In genomic region chr2:109905796-109906195, GRCh38 we compare ENCODE assay signal across 8 cellular contexts. TPM values are rescaled to one million over a fixed set of nuclear protein-coding genes. Genes with fewer than 3 reads are reported as not detected.
A peak's percentile ranks its signal among the peaks of the same experiment; 100 is the strongest.
DNase-seq lines count a peak whose midpoint lies in the region; ATAC-seq, FAIRE-seq and TF ChIP-seq lines count a peak whose summit lies in the region.
"Not testable (repeated sequence)": the region's sequence is repeated elsewhere in the genome, so short reads cannot be mapped to it uniquely, and the experiment has no call there.

No MANE protein-coding gene starts in this region.

- H3K4me3 ChIP-seq in K562, result not testable (repeated sequence)

- TF ChIP-seq RAD21 in K562 (CRISPR knock-in tag; conservative IDR thresholded peaks at IDR 0.05 in 1 of 2, IDR thresholded peaks at IDR 0.05 in 1 of 2), result not testable (repeated sequence)

- WGBS in K562 (ENCODE audit: insufficient coverage, low coverage, missing lambda C conversion rate), result no CpG with 5 or more reads among the region's 8 CpGs

- POLR2A ChIA-PET in K562 (lab: Yijun Ruan, JAX), result not testable (repeated sequence)

- not testable (repeated sequence) for H3K79me2 ChIP-seq in K562 (ENCODE audit: control insufficient read depth, insufficient read depth, low read length)

- not testable (repeated sequence) for TF ChIP-seq EP300 in K562 (IDR thresholded peaks at IDR 0.05; ENCODE audit: low read length)

- in situ Hi-C loops in K562 (cut with MboI), result loop anchor here (10.0 kb wide), 1 partner anchor 1241 kb away; no protein-coding TSS in a partner anchor

- FAIRE-seq in K562 (lab: Jason Lieb, UNC), result not testable (repeated sequence)

- not testable (repeated sequence) for DNase-seq in K562 (ENCODE audit: extremely low read depth in 1 of 4, low spot score in 3 of 4); omental fat pad (ENCODE audit: low spot score)

- not testable (repeated sequence) for H4K20me1 ChIP-seq in K562 (replicated peaks; ENCODE audit: control insufficient read depth, insufficient read depth, low read length)

- not testable (repeated sequence) for H3K9me1 ChIP-seq in K562 (ENCODE audit: control insufficient read depth, insufficient read depth, low read length)

- H3K27me3 ChIP-seq in K562 (ENCODE audit: control insufficient read depth in 2 of 2, insufficient read depth in 2 of 2, low read length in 2 of 2), result not testable (repeated sequence)

- ATAC-seq in GM18499 (IDR thresholded peaks at IDR 0.05; ENCODE audit: insufficient read depth, unreplicated experiment) (peak; percentile 77), GM19328 (IDR thresholded peaks at IDR 0.05; ENCODE audit: unreplicated experiment) (peak; percentile 77), GM21529 (IDR thresholded peaks at IDR 0.05; ENCODE audit: unreplicated experiment) (peak; percentile 96), HG02678 (IDR thresholded peaks at IDR 0.05; ENCODE audit: unreplicated experiment) (peak; percentile 84), HG03095 (IDR thresholded peaks at IDR 0.05; ENCODE audit: unreplicated experiment) (peak; percentile 91), HG03469 (IDR thresholded peaks at IDR 0.05; ENCODE audit: unreplicated experiment) (peak; percentile 86), K562 (peak; percentile 75), omental fat pad (ENCODE audit: low FRiP score) (peak; percentile 73)

- H3K9me3 ChIP-seq in K562 (replicated peaks; ENCODE audit: control insufficient read depth, insufficient read depth, low read depth, low read length), result not testable (repeated sequence)

- not testable (repeated sequence) for BruUV-seq in K562 (replicated peaks; lab: Mats Ljungman, UMichigan)

- intact Hi-C loops in K562 (cut with micrococcal nuclease), result not testable (repeated sequence)

- not testable (repeated sequence) for H3K9ac ChIP-seq in K562 (ENCODE audit: insufficient read depth in 1 of 2, low read depth in 2 of 2, low read length in 2 of 2)

- CTCF ChIA-PET in K562 (lab: Yijun Ruan, JAX; ENCODE audit: low intra/inter-chr PET ratio), result not testable (repeated sequence)

- not testable (repeated sequence) for TF ChIP-seq POLR2A in K562 (conservative IDR thresholded peaks at IDR 0.05)

- not testable (repeated sequence) for H3K27ac ChIP-seq in K562 (ENCODE audit: extremely low read depth, low read depth, low read length)

- not testable (repeated sequence) for H3K36me3 ChIP-seq in K562 (ENCODE audit: control insufficient read depth, insufficient read depth, low read length)

- not testable (repeated sequence) for H2AFZ ChIP-seq in K562 (ENCODE audit: low read depth, low read length)

- H3K4me2 ChIP-seq in K562 (ENCODE audit: insufficient read depth, low read length), result not testable (repeated sequence)

- not testable (repeated sequence) for TF ChIP-seq CTCF in K562 (IDR thresholded peaks at IDR 0.05 in 2 of 3, conservative IDR thresholded peaks at IDR 0.05 in 1 of 3; ENCODE audit: insufficient read depth in 2 of 3, low read depth in 1 of 3, low read length in 3 of 3); omental fat pad (IDR thresholded peaks at IDR 0.05)

- H3K4me1 ChIP-seq in K562 (replicated peaks in 1 of 2; ENCODE audit: control insufficient read depth in 2 of 2, insufficient read depth in 2 of 2, low read length in 2 of 2), result not testable (repeated sequence)

RNA-seq across cellular contexts. Expression of gene LIMS3, which starts 7.3 kb away (rescaled TPM):
- total RNA-seq in K562 (2011; cell fraction: chromatin; rRNA removed; ENCODE audit: low replicate concordance), result 0.67 and 2.2 TPM in 2 replicates
- 0.83 and 1.3 TPM in 2 replicates for total RNA-seq in K562 (2011; cell fraction: nucleolus; rRNA removed)
- 1.9 and 3.6 TPM in 2 replicates for total RNA-seq in K562 (2011; cell fraction: nucleoplasm; rRNA removed)
- total RNA-seq in K562 (2014; rRNA removed) (0.77 and 1.2 TPM in 2 replicates), K562 (2014; rRNA removed; fragmentation: Illumina TruSeq; extraction: Trizol) (2.1 and 2.9 TPM in 2 replicates), K562 (2015; rRNA removed; fragmentation: Illumina TruSeq; extraction: Trizol) (0.36 and 2.1 TPM in 2 replicates), K562 (2021) (0.74 and 1.8 TPM in 2 replicates), omental fat pad (1 to 10 TPM in 3 of 4 donors, not detected in 1; 1.2 to 2.4 (median 2.2) TPM)
- polyA plus RNA-seq in K562 (2011; rRNA removed) (1.5 and 4.5 TPM in 2 replicates), K562 (2014; fragmentation: Illumina TruSeq; extraction: Trizol) (1.2 and 1.5 TPM in 2 replicates), K562 (2014; fragmentation: Nextera tagmentation; extraction: Ambion mirVana) (1 to 10 TPM; 1.5 to 1.9 TPM), K562 (2014; rRNA removed) (0.73 and 1.9 TPM in 2 replicates)
- polyA plus RNA-seq in K562 (2011; cell fraction: cytosol; rRNA removed), result 0.42 and 0.72 TPM in 2 replicates
- polyA plus RNA-seq in K562 (2011; cell fraction: nucleus; rRNA removed), result 0.14 and 0.37 TPM in 2 replicates
- polyA plus RNA-seq in K562 (2012), result 0.69 and 2.8 TPM in 2 replicates
- polyA minus RNA-seq in K562 (2011; rRNA and poly(A)+ RNA removed), result 1.2 and 2.1 TPM in 2 replicates
- polyA minus RNA-seq in K562 (2011; cell fraction: cytosol; rRNA and poly(A)+ RNA removed), result 5.0 TPM in 1 of 2 replicates, not detected in the other
- polyA minus RNA-seq in K562 (2011; cell fraction: nucleus; rRNA and poly(A)+ RNA removed), result 0.67 and 0.89 TPM in 2 replicates
